ENCODE assay signal across 1 cellular context in genomic region chr22:30267382-30268302, GRCh38.
TF ChIP-seq lines count a peak whose summit lies in the region.

No MANE protein-coding gene starts in this region.

TF ChIP-seq in GM12878, 131 proteins besides CTCF, POLR2A, EP300 and RAD21:
- TF ChIP-seq SMARCA5 (IDR thresholded peaks at IDR 0.05), result peak; percentile 93
- peak; percentile 83 for TF ChIP-seq NFXL1 (IDR thresholded peaks at IDR 0.05; ENCODE audit: borderline replicate concordance)
- TF ChIP-seq GATAD2B (conservative IDR thresholded peaks at IDR 0.05; ENCODE audit: low read depth), result 0 out of 2 replicates have a peak, but pooled peaks have one; percentile 39
- 0 out of 2 replicates have a peak, but pooled peaks have one; percentile 6 for TF ChIP-seq NR2F1 (conservative IDR thresholded peaks at IDR 0.05)
- TF ChIP-seq RUNX3 (IDR thresholded peaks at IDR 0.05; ENCODE audit: low read length), result no peak; the same call in 1 of the 2 replicates
- TF ChIP-seq ZNF217 (IDR thresholded peaks at IDR 0.05), result peak; percentile 75; the same call in 1 of the 2 replicates
- no peak for TF ChIP-seq E2F8 (IDR thresholded peaks at IDR 0.05; ENCODE audit: low read depth, partially characterized antibody)
- TF ChIP-seq HDAC6 (IDR thresholded peaks at IDR 0.05; ENCODE audit: unreplicated experiment), result peak; percentile 33
